In the genomic region with DNA sequence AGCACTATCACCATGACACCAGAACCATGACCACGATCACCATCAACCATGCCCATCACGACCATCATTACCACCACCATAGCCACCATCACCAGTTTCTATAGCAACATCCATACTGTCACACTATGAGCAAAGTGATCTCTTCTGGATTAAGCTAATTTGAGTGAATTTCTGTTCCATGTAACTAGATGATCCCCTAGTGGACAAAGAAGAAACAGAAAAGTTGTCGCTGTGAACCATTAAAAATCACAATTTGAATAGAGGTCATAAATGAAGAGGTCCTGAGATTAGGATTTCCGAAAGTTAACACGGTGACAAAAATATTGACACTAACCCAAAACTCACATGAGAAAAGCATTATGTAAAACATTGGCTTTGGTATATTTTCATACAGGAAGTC, we compare ENCODE assay signal across 16 cellular contexts.
DNase-seq lines count a peak whose midpoint lies in the region; ATAC-seq, FAIRE-seq and TF ChIP-seq lines count a peak whose summit lies in the region.
"Had no signal": no experiment of that assay in that cellular context is flagged by ENCODE, and none has a peak within 500 bp of the region (broad histone marks: within the 10 kb centered on the region; RNA-seq: fewer than 3 reads in every experiment).

No MANE protein-coding gene starts in this region.

- H2BK15ac ChIP-seq in IMR-90 (ENCODE audit: low read depth, low read length) = no peak overlapping the region

- H3K4me1 ChIP-seq in IMR-90 (ENCODE audit: control insufficient read depth, insufficient read depth, low read length) (no peaks in the 10 kb centered on the region), GM12878 (ENCODE audit: control insufficient read depth, insufficient read depth, low read length) (no peaks in the 10 kb centered on the region)
- H3K4me1 ChIP-seq: adrenal gland, BLaER1, upper lobe of left lung had no signal

- H2AFZ ChIP-seq in IMR-90 (replicated peaks; ENCODE audit: low read length, poor library complexity) (no peak overlapping the region), GM12878 (ENCODE audit: control insufficient read depth, low read depth, low read length) (no peak overlapping the region)

- H3K4me3 Mint-ChIP-seq in nephron = no peak overlapping the region
- H3K4me3 Mint-ChIP-seq: activated CD4-positive, alpha-beta T cell treated with anti-CD3 and anti-CD28 coated beads, Interleukin-2, amount 10 ng/mL, durations not matched to agents 7 days and 5 days had no signal

- no peak overlapping the region for H2AK5ac ChIP-seq in IMR-90 (ENCODE audit: low read depth, low read length)

- H3K27ac Mint-ChIP-seq in nephron = no peak overlapping the region
- H3K27ac Mint-ChIP-seq: activated CD4-positive, alpha-beta T cell treated with anti-CD3 and anti-CD28 coated beads, Interleukin-2, amount 10 ng/mL, durations not matched to agents 7 days and 5 days had no signal

- H3K4me1 Mint-ChIP-seq in nephron = no peaks in the 10 kb centered on the region
- H3K4me1 Mint-ChIP-seq: activated CD4-positive, alpha-beta T cell treated with anti-CD3 and anti-CD28 coated beads, Interleukin-2, amount 10 ng/mL, durations not matched to agents 7 days and 5 days had no signal

- no peaks in the 10 kb centered on the region for H3K79me1 ChIP-seq in IMR-90 (ENCODE audit: low read depth in 1 of 2, low read length in 2 of 2)

- H4K8ac ChIP-seq in IMR-90 (ENCODE audit: low read depth in 2 of 2, low read length in 2 of 2) = no peak overlapping the region

- WGBS in IMR-90 (ENCODE audit: extremely low coverage in 2 of 2, insufficient read length in 1 of 2), 2 experiments = 14% methylated on average over 1 of the region's 5 CpGs; no CpG with 5 or more reads in 1 of the 2 experiments
- 7% methylated on average over 5 of the region's 5 CpGs for WGBS in GM12878 (ENCODE audit: insufficient coverage, insufficient replicate concordance, low lambda C conversion rate, missing lambda C conversion rate)

- ATAC-seq in IMR-90 (ENCODE audit: low read depth) (no peak), GM12878 (no peak), HG03457 (IDR thresholded peaks at IDR 0.05; ENCODE audit: unreplicated experiment) (no peak), HG02610 (IDR thresholded peaks at IDR 0.05; ENCODE audit: unreplicated experiment) (no peak), HG02884 (IDR thresholded peaks at IDR 0.05; ENCODE audit: unreplicated experiment) (no peak)

- no peak overlapping the region for H2AK9ac ChIP-seq in IMR-90 (replicated peaks; ENCODE audit: low read depth, low read length, poor library complexity)

- no peak overlapping the region for H3K56ac ChIP-seq in IMR-90 (ENCODE audit: extremely low read depth, insufficient read depth, low read length)

- H4K91ac ChIP-seq in IMR-90 (ENCODE audit: insufficient read depth, low read depth, low read length) = no peak overlapping the region

- POLR2A ChIA-PET in IMR-90 (lab: Charles Lee; ENCODE audit: unreplicated experiment) = no interaction called here
- POLR2A ChIA-PET in GM12878 (lab: Charles Lee) = no interaction called here

- peak; percentile 8 for DNase-seq in DMS114 treated with DMSO at 0.1 percent for 48 hours (lab: John Stamatoyannopoulos, UW; ENCODE audit: unreplicated experiment)
- DNase-seq in IMR-90 = no peak
- no peak for DNase-seq in GM12878 (ENCODE audit: low read depth, low spot score)
- no peak for DNase-seq in ureter (ENCODE audit: low spot score)
- DNase-seq: activated CD4-positive, alpha-beta T cell treated with anti-CD3 and anti-CD28 coated beads, Interleukin-2, amount 10 ng/mL, durations not matched to agents 7 days and 5 days; adrenal gland; NCI-H1092; stimulated activated CD4-positive, alpha-beta T cell treated with anti-CD3 and anti-CD28 coated beads, Interleukin-1b, Interleukin-23, amount 100 ng/mL, for 48 hours; stimulated activated CD8-positive, alpha-beta memory T cell treated with anti-CD3 and anti-CD28 coated beads, Interleukin-4, amount 100 ng/mL, for 48 hours; upper lobe of left lung had no signal

- H3K4ac ChIP-seq in IMR-90 (ENCODE audit: low read depth, low read length) = no peak overlapping the region

- H2BK120ac ChIP-seq in IMR-90 (ENCODE audit: low read depth, low read length) = no peak overlapping the region

- H3K4me2 ChIP-seq in IMR-90 (ENCODE audit: low read depth, low read length) (no peak overlapping the region), GM12878 (ENCODE audit: control insufficient read depth, insufficient read depth) (no peak overlapping the region)
- H3K4me2 ChIP-seq: BLaER1 had no signal

- H3K36me3 Mint-ChIP-seq in nephron (ENCODE audit: low read depth) = no peaks in the 10 kb centered on the region

- no peaks in the 10 kb centered on the region for H3K36me3 ChIP-seq in IMR-90 (ENCODE audit: control insufficient read depth, insufficient read depth, low read length)
- no peaks in the 10 kb centered on the region for H3K36me3 ChIP-seq in GM12878 (ENCODE audit: control insufficient read depth in 2 of 2, insufficient read depth in 2 of 2, low read length in 1 of 2)
- H3K36me3 ChIP-seq: adrenal gland, BLaER1, upper lobe of left lung had no signal

- dilution Hi-C loops in IMR-90 (cut with HindIII; ENCODE audit: low sequenced_read_pairs, unreplicated experiment) = no loop called here

- no peak overlapping the region for H3K18ac ChIP-seq in IMR-90 (ENCODE audit: low read depth, low read length)

- H3K14ac ChIP-seq in IMR-90 (replicated peaks; ENCODE audit: low read depth, low read length) = no peak overlapping the region

- SMC1A ChIA-PET in GM12878 (lab: Charles Lee; ENCODE audit: uncharacterized antibody, unreplicated experiment) = no interaction called here

- FAIRE-seq in GM12878 (lab: Jason Lieb, UNC) = peak; percentile 44

- no peaks in the 10 kb centered on the region for H4K20me1 ChIP-seq in IMR-90 (ENCODE audit: insufficient read depth, low read length)
- no peaks in the 10 kb centered on the region for H4K20me1 ChIP-seq in GM12878 (ENCODE audit: control insufficient read depth, insufficient read depth)
- H4K20me1 ChIP-seq: BLaER1 had no signal

- H2BK5ac ChIP-seq in IMR-90 (ENCODE audit: low read depth, low read length, poor library complexity, severe bottlenecking) = no peak overlapping the region

- no peak overlapping the region for H2BK20ac ChIP-seq in IMR-90 (ENCODE audit: low read depth, low read length)

- BruUV-seq in IMR-90 (replicated peaks; lab: Mats Ljungman, UMichigan) (no TSS peak), GM12878 (replicated peaks; lab: Mats Ljungman, UMichigan) (no TSS peak)

- H4K5ac ChIP-seq in IMR-90 (ENCODE audit: low read depth, low read length) = no peak overlapping the region

- H3K79me2 ChIP-seq in GM12878 (ENCODE audit: control insufficient read depth, insufficient read depth, low read length) = no peaks in the 10 kb centered on the region

- intact Hi-C loops in IMR-90 (cut with micrococcal nuclease) = no loop called here
- intact Hi-C loops in GM12878 (cut with micrococcal nuclease; ENCODE audit: unreplicated experiment) = no loop called here

- H3K9me3 Mint-ChIP-seq in nephron = peaks cover 4% of the 10 kb centered on the region
- H3K9me3 Mint-ChIP-seq: activated CD4-positive, alpha-beta T cell treated with anti-CD3 and anti-CD28 coated beads, Interleukin-2, amount 10 ng/mL, durations not matched to agents 7 days and 5 days had no signal

- TF ChIP-seq RAD21 in IMR-90 (IDR thresholded peaks at IDR 0.05; ENCODE audit: low read length) = no peak
- 0 out of 2 replicates have a peak, but pooled peaks have one; percentile 2 for TF ChIP-seq RAD21 in GM12878 (IDR thresholded peaks at IDR 0.05; ENCODE audit: insufficient read depth, low read depth, low read length)

- TF ChIP-seq POLR2A in IMR-90 (IDR thresholded peaks at IDR 0.05; ENCODE audit: low read depth, low read length) (no peak), GM12878 (IDR thresholded peaks at IDR 0.05; ENCODE audit: low read depth, low read length) (no peak)

- no peaks in the 10 kb centered on the region for H3K9me1 ChIP-seq in IMR-90 (ENCODE audit: insufficient read depth, low read length)

- RAD21 ChIA-PET in GM12878 (lab: Charles Lee; ENCODE audit: unreplicated experiment) = interaction anchor here (0.5 kb wide), 1 partner anchor 1947 kb away, joined by 3 read pairs; no protein-coding TSS in a partner anchor

- TF ChIP-seq CTCF in IMR-90 (conservative IDR thresholded peaks at IDR 0.05; ENCODE audit: low read depth, low read length) (0 out of 2 replicates have a peak, but pooled peaks have one; percentile 0), GM12878 (IDR thresholded peaks at IDR 0.05 in 2 of 3, conservative IDR thresholded peaks at IDR 0.05 in 1 of 3; ENCODE audit: control insufficient read depth in 2 of 3, extremely low read depth in 1 of 3, insufficient read depth in 1 of 3, low read depth in 3 of 3, low read length in 3 of 3) (0 out of 6 replicates have a peak, but pooled peaks of 1 of the 3 experiments have one; percentile 13), nephron (IDR thresholded peaks at IDR 0.05; ENCODE audit: unreplicated experiment in 3 of 3) (peak in 2 of 3 experiments; percentile 18 to 38)

- H3K4me3 ChIP-seq in IMR-90 (ENCODE audit: insufficient read depth, low read depth, low read length) = no peak overlapping the region
- H3K4me3 ChIP-seq in GM12878 = no peak overlapping the region
- H3K4me3 ChIP-seq: adrenal gland, BLaER1, coronary artery, upper lobe of left lung had no signal

- no peak for TF ChIP-seq EP300 in GM12878 (IDR thresholded peaks at IDR 0.05; ENCODE audit: borderline replicate concordance in 1 of 2, control insufficient read depth in 1 of 2, low read depth in 2 of 2, low read length in 2 of 2)

- no peak overlapping the region for H3K23ac ChIP-seq in IMR-90 (ENCODE audit: low read depth, low read length)

- no peaks in the 10 kb centered on the region for H3K27me3 ChIP-seq in IMR-90 (ENCODE audit: control insufficient read depth, insufficient read depth, low read length)
- H3K27me3 ChIP-seq in GM12878 (replicated peaks in 1 of 2; ENCODE audit: control insufficient read depth in 2 of 2, insufficient read depth in 2 of 2, low read length in 1 of 2) = no peaks in the 10 kb centered on the region; a peak in 1 of 4 replicates
- H3K27me3 ChIP-seq: adrenal gland, BLaER1, upper lobe of left lung had no signal

- in situ Hi-C loops in IMR-90 (cut with MboI; ENCODE audit: low sequenced_read_pairs) (no loop called here), GM12878 (cut with MboI) (no loop called here)

- H3K9ac ChIP-seq in IMR-90 (ENCODE audit: low read depth, low read length) (no peak overlapping the region), GM12878 (ENCODE audit: control insufficient read depth, insufficient read depth, low read length) (no peak overlapping the region)
- H3K9ac ChIP-seq: BLaER1 had no signal

- peaks cover 4% of the 10 kb centered on the region; the same call in 1 of the 2 replicates for H3K9me3 ChIP-seq in IMR-90 (ENCODE audit: control insufficient read depth, insufficient read depth, low read length)
- H3K9me3 ChIP-seq in GM12878 (replicated peaks; ENCODE audit: control insufficient read depth, insufficient read depth, low read length) = no peaks in the 10 kb centered on the region
- H3K9me3 ChIP-seq: adrenal gland, BLaER1, upper lobe of left lung had no signal

- CTCF ChIA-PET in IMR-90 (lab: Yijun Ruan, JAX) (no interaction called here), GM12878 (lab: Yijun Ruan, JAX) (no interaction called here)

- H3K27ac ChIP-seq in IMR-90 (ENCODE audit: insufficient read depth, low read length) (no peak overlapping the region), GM12878 (ENCODE audit: control insufficient read depth, insufficient read depth) (no peak overlapping the region)
- H3K27ac ChIP-seq: adrenal gland, BLaER1, coronary artery, upper lobe of left lung had no signal

- H3K27me3 Mint-ChIP-seq in nephron (ENCODE audit: low read depth) = peaks cover 8% of the 10 kb centered on the region
- H3K27me3 Mint-ChIP-seq: activated CD4-positive, alpha-beta T cell treated with anti-CD3 and anti-CD28 coated beads, Interleukin-2, amount 10 ng/mL, durations not matched to agents 7 days and 5 days had no signal
